In genomic region chr9:93686880-93687236, GRCh38 we compare ENCODE assay signal across 16 cellular contexts.
DNase-seq lines count a peak whose midpoint lies in the region; ATAC-seq and TF ChIP-seq lines count a peak whose summit lies in the region.
"Had no signal": no experiment of that assay in that cellular context is flagged by ENCODE, and none has a peak within 500 bp of the region (broad histone marks: within the 10 kb centered on the region; RNA-seq: fewer than 3 reads in every experiment).

No MANE protein-coding gene starts in this region.

- no peaks in the 10 kb centered on the region for H3K36me3 ChIP-seq in IMR-90 (ENCODE audit: control insufficient read depth, insufficient read depth, low read length)
- H3K36me3 ChIP-seq: BLaER1 treated with 17β-estradiol and CSF1 and Interleukin-3, amounts not matched to agents 10 nM and 100 nM had no signal

- H3K27ac ChIP-seq in IMR-90 (ENCODE audit: insufficient read depth, low read length) (no peak overlapping the region), coronary artery (no peak overlapping the region)
- H3K27ac ChIP-seq: BLaER1 treated with 17β-estradiol and CSF1 and Interleukin-3, amounts not matched to agents 10 nM and 100 nM had no signal

- peaks cover 1% of the 10 kb centered on the region for H3K4me1 Mint-ChIP-seq in osteocyte (ENCODE audit: unreplicated experiment)

- H3K23ac ChIP-seq in IMR-90 (ENCODE audit: low read depth, low read length): no peak overlapping the region

- peaks cover 22% of the 10 kb centered on the region for H3K9me3 Mint-ChIP-seq in osteocyte (ENCODE audit: unreplicated experiment)

- BruUV-seq in IMR-90 (replicated peaks; lab: Mats Ljungman, UMichigan): no TSS peak

- no peaks in the 10 kb centered on the region for H3K79me1 ChIP-seq in IMR-90 (ENCODE audit: low read depth in 1 of 2, low read length in 2 of 2)

- no peak overlapping the region for H3K4me3 Mint-ChIP-seq in osteocyte (ENCODE audit: unreplicated experiment)

- no peak overlapping the region for H2BK5ac ChIP-seq in IMR-90 (ENCODE audit: low read depth, low read length, poor library complexity, severe bottlenecking)

- in situ Hi-C loops in IMR-90 (cut with MboI; ENCODE audit: low sequenced_read_pairs): loop anchor here (25.0 kb wide), 1 partner anchor 500 kb away; no protein-coding TSS in a partner anchor

- no peaks in the 10 kb centered on the region; the same call in 1 of the 2 replicates for H3K27me3 ChIP-seq in IMR-90 (ENCODE audit: control insufficient read depth, insufficient read depth, low read length)
- H3K27me3 ChIP-seq: BLaER1 treated with 17β-estradiol and CSF1 and Interleukin-3, amounts not matched to agents 10 nM and 100 nM had no signal

- H2AK5ac ChIP-seq in IMR-90 (ENCODE audit: low read depth, low read length): no peak overlapping the region

- H3K18ac ChIP-seq in IMR-90 (ENCODE audit: low read depth, low read length): no peak overlapping the region

- no peaks in the 10 kb centered on the region for H4K20me1 ChIP-seq in IMR-90 (ENCODE audit: insufficient read depth, low read length)

- no peak overlapping the region for H2BK15ac ChIP-seq in IMR-90 (ENCODE audit: low read depth, low read length)

- no peak overlapping the region for H4K8ac ChIP-seq in IMR-90 (ENCODE audit: low read depth in 2 of 2, low read length in 2 of 2)

- no peaks in the 10 kb centered on the region for H3K9me1 ChIP-seq in IMR-90 (ENCODE audit: insufficient read depth, low read length)

- dilution Hi-C loops in IMR-90 (cut with HindIII; ENCODE audit: low sequenced_read_pairs, unreplicated experiment): no loop called here

- no peak for TF ChIP-seq CTCF in IMR-90 (conservative IDR thresholded peaks at IDR 0.05; ENCODE audit: low read depth, low read length)
- no peak for TF ChIP-seq CTCF in coronary artery (IDR thresholded peaks at IDR 0.05)
- TF ChIP-seq CTCF in osteocyte (IDR thresholded peaks at IDR 0.05): no peak

- ATAC-seq in IMR-90 (ENCODE audit: low read depth) (no peak), GM21390 (IDR thresholded peaks at IDR 0.05; ENCODE audit: unreplicated experiment) (no peak)

- WGBS in IMR-90 (ENCODE audit: extremely low coverage in 2 of 2, insufficient read length in 1 of 2), 2 experiments: no CpG with 5 or more reads among the region's 3 CpGs

- intact Hi-C loops in IMR-90 (cut with micrococcal nuclease): no loop called here

- H3K4me1 ChIP-seq in IMR-90 (ENCODE audit: control insufficient read depth, insufficient read depth, low read length): no peaks in the 10 kb centered on the region

- POLR2A ChIA-PET in IMR-90 (lab: Charles Lee; ENCODE audit: unreplicated experiment): no interaction called here

- no peak overlapping the region for H3K4me3 ChIP-seq in IMR-90 (ENCODE audit: insufficient read depth, low read depth, low read length)
- H3K4me3 ChIP-seq in coronary artery: no peak overlapping the region
- H3K4me3 ChIP-seq: BLaER1 treated with 17β-estradiol and CSF1 and Interleukin-3, amounts not matched to agents 10 nM and 100 nM had no signal

- TF ChIP-seq RAD21 in IMR-90 (IDR thresholded peaks at IDR 0.05; ENCODE audit: low read length): no peak

- H4K5ac ChIP-seq in IMR-90 (ENCODE audit: low read depth, low read length): no peak overlapping the region

- no peaks in the 10 kb centered on the region for H3K36me3 Mint-ChIP-seq in osteocyte (ENCODE audit: unreplicated experiment)

- H4K91ac ChIP-seq in IMR-90 (ENCODE audit: insufficient read depth, low read depth, low read length): no peak overlapping the region

- no peak overlapping the region for H3K27ac Mint-ChIP-seq in osteocyte (ENCODE audit: unreplicated experiment)

- H2AFZ ChIP-seq in IMR-90 (replicated peaks; ENCODE audit: low read length, poor library complexity): no peak overlapping the region

- no peaks in the 10 kb centered on the region for H3K9me3 ChIP-seq in IMR-90 (ENCODE audit: control insufficient read depth, insufficient read depth, low read length)

- H3K4me2 ChIP-seq in IMR-90 (ENCODE audit: low read depth, low read length): no peak overlapping the region
- H3K4me2 ChIP-seq: BLaER1 treated with 17β-estradiol and CSF1 and Interleukin-3, amounts not matched to agents 10 nM and 100 nM had no signal

- no peak overlapping the region for H3K14ac ChIP-seq in IMR-90 (replicated peaks; ENCODE audit: low read depth, low read length)

- peaks cover 7% of the 10 kb centered on the region for H3K27me3 Mint-ChIP-seq in osteocyte (ENCODE audit: unreplicated experiment)

- no peak overlapping the region for H3K4ac ChIP-seq in IMR-90 (ENCODE audit: low read depth, low read length)

- no peak overlapping the region for H2BK20ac ChIP-seq in IMR-90 (ENCODE audit: low read depth, low read length)

- CTCF ChIA-PET in IMR-90 (lab: Yijun Ruan, JAX): interaction anchor here (0.9 kb wide), 1 partner anchor 8 kb away, joined by 3 read pairs; no protein-coding TSS in a partner anchor

- H3K9ac ChIP-seq in IMR-90 (ENCODE audit: low read depth, low read length): no peak overlapping the region
- H3K9ac ChIP-seq: BLaER1 treated with 17β-estradiol and CSF1 and Interleukin-3, amounts not matched to agents 10 nM and 100 nM had no signal

- H2AK9ac ChIP-seq in IMR-90 (replicated peaks; ENCODE audit: low read depth, low read length, poor library complexity): peak overlapping the region; percentile 8

- H2BK120ac ChIP-seq in IMR-90 (ENCODE audit: low read depth, low read length): no peak overlapping the region

- H3K56ac ChIP-seq in IMR-90 (ENCODE audit: extremely low read depth, insufficient read depth, low read length): no peak overlapping the region

- no peak for TF ChIP-seq POLR2A in IMR-90 (IDR thresholded peaks at IDR 0.05; ENCODE audit: low read depth, low read length)

- DNase-seq in activated effector memory CD4-positive, alpha-beta T cell treated with anti-CD3 and anti-CD28 coated beads, Interleukin-2, amount 50 U/mL, for 16 hours: peak; percentile 37
- no peak for DNase-seq in activated effector memory CD4-positive, alpha-beta T cell treated with Interleukin-2 at 50 U/mL for 16 hours
- DNase-seq in IMR-90 (no peak), coronary artery (ENCODE audit: low spot score) (peak; percentile 67), osteocyte (ENCODE audit: extremely low spot score, unreplicated experiment) (peak; percentile 44), T-helper 2 cell (no peak)
- DNase-seq: KG1, MV-4-11, NCI-H187, NCI-H2107, NCI-H510A, NCI-H748 treated with DMSO at 0.1 percent for 48 hours, OCI-M1, SHP77 had no signal

TF ChIP-seq in IMR-90, 13 proteins besides CTCF, POLR2A, EP300 and RAD21:
- TF ChIP-seq SMC3 (IDR thresholded peaks at IDR 0.05; ENCODE audit: low read depth, low read length) (no peak), CEBPB (IDR thresholded peaks at IDR 0.05; ENCODE audit: low read depth, low read length) (no peak), BHLHE40 (IDR thresholded peaks at IDR 0.05; ENCODE audit: low read depth, low read length) (no peak), CHD1 (IDR thresholded peaks at IDR 0.05; ENCODE audit: low read depth, low read length) (no peak), NFE2L2 (IDR thresholded peaks at IDR 0.05; ENCODE audit: low read depth, low read length) (no peak), MXI1 (IDR thresholded peaks at IDR 0.05; ENCODE audit: borderline replicate concordance, low read depth, low read length) (no peak), MAFK (IDR thresholded peaks at IDR 0.05; ENCODE audit: low read depth, low read length) (no peak), RFX5 (IDR thresholded peaks at IDR 0.05; ENCODE audit: low read depth, low read length) (no peak), MAZ (IDR thresholded peaks at IDR 0.05; ENCODE audit: borderline replicate concordance, low read depth, low read length) (no peak), FOS (IDR thresholded peaks at IDR 0.05; ENCODE audit: low read depth, low read length) (no peak), RCOR1 (IDR thresholded peaks at IDR 0.05; ENCODE audit: insufficient replicate concordance, low read length) (no peak)
- TF ChIP-seq, protein P1, sequence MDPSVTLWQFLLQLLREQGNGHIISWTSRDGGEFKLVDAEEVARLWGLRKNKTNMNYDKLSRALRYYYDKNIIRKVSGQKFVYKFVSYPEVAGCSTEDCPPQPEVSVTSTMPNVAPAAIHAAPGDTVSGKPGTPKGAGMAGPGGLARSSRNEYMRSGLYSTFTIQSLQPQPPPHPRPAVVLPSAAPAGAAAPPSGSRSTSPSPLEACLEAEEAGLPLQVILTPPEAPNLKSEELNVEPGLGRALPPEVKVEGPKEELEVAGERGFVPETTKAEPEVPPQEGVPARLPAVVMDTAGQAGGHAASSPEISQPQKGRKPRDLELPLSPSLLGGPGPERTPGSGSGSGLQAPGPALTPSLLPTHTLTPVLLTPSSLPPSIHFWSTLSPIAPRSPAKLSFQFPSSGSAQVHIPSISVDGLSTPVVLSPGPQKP (IDR thresholded peaks at IDR 0.05; ENCODE audit: borderline replicate concordance, low read depth, low read length): no peak
- TF ChIP-seq, protein P2, sequence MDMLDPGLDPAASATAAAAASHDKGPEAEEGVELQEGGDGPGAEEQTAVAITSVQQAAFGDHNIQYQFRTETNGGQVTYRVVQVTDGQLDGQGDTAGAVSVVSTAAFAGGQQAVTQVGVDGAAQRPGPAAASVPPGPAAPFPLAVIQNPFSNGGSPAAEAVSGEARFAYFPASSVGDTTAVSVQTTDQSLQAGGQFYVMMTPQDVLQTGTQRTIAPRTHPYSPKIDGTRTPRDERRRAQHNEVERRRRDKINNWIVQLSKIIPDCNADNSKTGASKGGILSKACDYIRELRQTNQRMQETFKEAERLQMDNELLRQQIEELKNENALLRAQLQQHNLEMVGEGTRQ (IDR thresholded peaks at IDR 0.05; ENCODE audit: low read depth, low read length): no peak

Comparison
In these comparisons a context has a peak if more than half of its experiments do, and no peak if none do; other contexts are left out.
1. DNase-seq: peak in activated effector memory CD4-positive, alpha-beta T cell treated with anti-CD3 and anti-CD28 coated beads, Interleukin-2, amount 50 U/mL, for 16 hours (single experiment), coronary artery (single experiment) and osteocyte (single experiment); none in activated effector memory CD4-positive, alpha-beta T cell treated with Interleukin-2 at 50 U/mL for 16 hours (single experiment), IMR-90 (single experiment) and T-helper 2 cell (0 of 5).